ENCODE assay signal across 7 cellular contexts in genomic region chr7:75179118-75179517, GRCh38.
A peak's percentile ranks its signal among the peaks of the same experiment; 100 is the strongest.
DNase-seq lines count a peak whose midpoint lies in the region; ATAC-seq and TF ChIP-seq lines count a peak whose summit lies in the region.
"Not testable (repeated sequence)": the region's sequence is repeated elsewhere in the genome, so short reads cannot be mapped to it uniquely, and the experiment has no call there.

No MANE protein-coding gene starts in this region.

- not testable (repeated sequence) for H3K27ac ChIP-seq in heart left ventricle, lower lobe of right lung

- H3K9me3 ChIP-seq in heart left ventricle, lower lobe of right lung: not testable (repeated sequence)

- TF ChIP-seq POLR2A in heart left ventricle (IDR thresholded peaks at IDR 0.05), result not testable (repeated sequence)

- H3K36me3 ChIP-seq in heart left ventricle, lower lobe of right lung: not testable (repeated sequence)

- not testable (repeated sequence) for H3K4me1 Mint-ChIP-seq in stimulated activated naive B cell treated with anti-CD40 and anti-IgM and Interleukin-4, amounts not matched to agents 10 μg/mL and 1 μg/mL and 100 μg/mL, for 72 hours

- not testable (repeated sequence) for H3K27ac Mint-ChIP-seq in stimulated activated naive B cell treated with anti-CD40 and anti-IgM and Interleukin-4, amounts not matched to agents 10 μg/mL and 1 μg/mL and 100 μg/mL, for 72 hours

- not testable (repeated sequence) for H3K36me3 Mint-ChIP-seq in stimulated activated naive B cell treated with anti-CD40 and anti-IgM and Interleukin-4, amounts not matched to agents 10 μg/mL and 1 μg/mL and 100 μg/mL, for 72 hours

- ATAC-seq in GM19463 (IDR thresholded peaks at IDR 0.05; ENCODE audit: unreplicated experiment), result peak; percentile 41
- peak; percentile 49 for ATAC-seq in HG02571 (IDR thresholded peaks at IDR 0.05; ENCODE audit: unreplicated experiment)
- peak; percentile 33 for ATAC-seq in HG03095 (IDR thresholded peaks at IDR 0.05; ENCODE audit: unreplicated experiment)
- peak; percentile 41 for ATAC-seq in SK-N-SH treated with all-trans-retinoic acid at 6 μM for 48 hours
- ATAC-seq in heart left ventricle, result peak in 3 of 4 donors; percentile 42 to 59 (median 57)
- peak; percentile 54 to 64 for ATAC-seq in lower lobe of right lung
- peak; percentile 74 to 79 for ATAC-seq in stimulated activated naive B cell treated with anti-CD40 and anti-IgM and Interleukin-4, amounts not matched to agents 10 μg/mL and 1 μg/mL and 100 μg/mL, for 72 hours (replicated peaks)

- H3K27me3 ChIP-seq in heart left ventricle; lower lobe of right lung (ENCODE audit: low read depth): not testable (repeated sequence)

- 88 to 100% methylated on average over 1 of the region's 7 CpGs; no CpG with 5 or more reads in 2 of the 4 donors for WGBS in heart left ventricle, 4 donors

- H3K9me3 Mint-ChIP-seq in stimulated activated naive B cell treated with anti-CD40 and anti-IgM and Interleukin-4, amounts not matched to agents 10 μg/mL and 1 μg/mL and 100 μg/mL, for 72 hours, result not testable (repeated sequence)

- not testable (repeated sequence) for H3K4me3 Mint-ChIP-seq in stimulated activated naive B cell treated with anti-CD40 and anti-IgM and Interleukin-4, amounts not matched to agents 10 μg/mL and 1 μg/mL and 100 μg/mL, for 72 hours

- intact Hi-C loops in heart left ventricle (cut with DNase I); lower lobe of right lung (cut with DNase I): not testable (repeated sequence)

- H3K27me3 Mint-ChIP-seq in stimulated activated naive B cell treated with anti-CD40 and anti-IgM and Interleukin-4, amounts not matched to agents 10 μg/mL and 1 μg/mL and 100 μg/mL, for 72 hours, result not testable (repeated sequence)

- not testable (repeated sequence) for DNase-seq in heart left ventricle; lower lobe of right lung; stimulated activated naive B cell treated with anti-CD40 and anti-IgM and Interleukin-4, amounts not matched to agents 10 μg/mL and 1 μg/mL and 100 μg/mL, for 72 hours

- not testable (repeated sequence) for TF ChIP-seq CTCF in heart left ventricle (IDR thresholded peaks at IDR 0.05); lower lobe of right lung (IDR thresholded peaks at IDR 0.05)

- H3K4me1 ChIP-seq in heart left ventricle, lower lobe of right lung: not testable (repeated sequence)

- H3K4me3 ChIP-seq in heart left ventricle, lower lobe of right lung: not testable (repeated sequence)
